22 cellular contexts compared by ENCODE assay signal in the genomic region with DNA sequence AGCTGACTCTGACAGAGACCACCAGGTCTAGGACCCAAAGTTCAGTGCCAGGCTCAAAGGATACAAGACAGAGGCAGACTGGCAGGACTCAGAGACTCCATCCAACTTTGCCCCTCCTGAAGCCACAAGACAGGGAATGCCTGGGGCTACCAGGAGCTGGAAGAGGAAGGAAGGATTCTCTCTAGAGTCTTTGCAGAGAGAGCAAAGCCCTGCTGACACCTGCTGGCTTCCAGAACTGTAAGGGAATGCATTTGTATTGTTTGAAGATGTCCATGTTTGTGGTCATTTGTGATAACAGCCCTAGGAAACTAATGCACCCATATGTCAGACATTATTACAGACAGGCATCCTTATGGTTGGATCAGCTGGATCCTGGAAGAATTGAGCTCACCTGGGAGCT.
"Had no signal": no experiment of that assay in that cellular context is flagged by ENCODE, and none has a peak within 500 bp of the region (broad histone marks: within the 10 kb centered on the region; RNA-seq: fewer than 3 reads in every experiment).

No MANE protein-coding gene starts in this region.

- H3K36me3 ChIP-seq: spleen, thyroid gland had no signal

- H3K9me3 Mint-ChIP-seq: natural killer cell had no signal

- H3K9me3 ChIP-seq: spleen, thyroid gland had no signal

- H3K4me3 Mint-ChIP-seq: activated naive CD4-positive, alpha-beta T cell treated with anti-CD3 and anti-CD28 coated beads for 36 hours; activated naive CD8-positive, alpha-beta T cell treated with anti-CD3 and anti-CD28 coated beads, Interleukin-2, amount 10 ng/mL, durations not matched to agents 7 days and 5 days; activated T-cell treated with anti-CD3 and anti-CD28 coated beads, Interleukin-2, amount 50 U/mL, for 72 hours; natural killer cell had no signal

- H3K27me3 ChIP-seq: spleen, thyroid gland had no signal

- H3K27ac Mint-ChIP-seq: activated naive CD4-positive, alpha-beta T cell treated with anti-CD3 and anti-CD28 coated beads for 36 hours; activated naive CD8-positive, alpha-beta T cell treated with anti-CD3 and anti-CD28 coated beads, Interleukin-2, amount 10 ng/mL, durations not matched to agents 7 days and 5 days; activated T-cell treated with anti-CD3 and anti-CD28 coated beads, Interleukin-2, amount 50 U/mL, for 72 hours; natural killer cell; progenitor cell of endocrine pancreas had no signal

- H3K4me3 ChIP-seq: spleen, thyroid gland had no signal

- DNase-seq: activated CD4-positive, alpha-beta T cell treated with anti-CD3 and anti-CD28 coated beads for 4 hours; activated CD4-positive, alpha-beta T cell treated with anti-CD3 and anti-CD28 coated beads, Interleukin-2, amount 50 U/mL, for 48 hours; activated CD4-positive, CD25-positive, alpha-beta regulatory T cell; activated effector memory CD4-positive, alpha-beta T cell treated with Interleukin-2 at 50 U/mL for 16 hours; activated naive CD4-positive, alpha-beta T cell treated with anti-CD3 and anti-CD28 coated beads for 36 hours; activated naive CD8-positive, alpha-beta T cell treated with anti-CD3 and anti-CD28 coated beads, Interleukin-2, amount 10 ng/mL, durations not matched to agents 7 days and 5 days; activated T-cell treated with anti-CD3 and anti-CD28 coated beads, Interleukin-2, amount 50 U/mL, for 72 hours; amygdala; cortex of kidney; foreskin fibroblast; kidney glomerular epithelial cell; left ventricle myocardium superior; mammary epithelial cell; midbrain; natural killer cell; retina; spleen; stimulated activated CD4-positive, alpha-beta T cell treated with anti-CD3 and anti-CD28 coated beads, Interleukin-4, amount 100 ng/mL, for 1 hour; stimulated activated naive CD4-positive, alpha-beta T cell; T-helper 9 cell; thyroid gland had no signal

- H3K4me1 Mint-ChIP-seq: activated naive CD8-positive, alpha-beta T cell treated with anti-CD3 and anti-CD28 coated beads, Interleukin-2, amount 10 ng/mL, durations not matched to agents 7 days and 5 days; natural killer cell had no signal

- H3K36me3 Mint-ChIP-seq: activated naive CD8-positive, alpha-beta T cell treated with anti-CD3 and anti-CD28 coated beads, Interleukin-2, amount 10 ng/mL, durations not matched to agents 7 days and 5 days; natural killer cell had no signal

- H3K27ac ChIP-seq: spleen, thyroid gland had no signal

- H3K4me1 ChIP-seq: spleen, thyroid gland had no signal

- ATAC-seq: activated T-cell treated with anti-CD3 and anti-CD28 coated beads, Interleukin-2, amount 50 U/mL, for 72 hours; left ventricle myocardium superior; natural killer cell had no signal
